ENCODE assay signal across 13 cellular contexts in genomic region chr15:39133201-39133600, GRCh38.
DNase-seq lines count a peak whose midpoint lies in the region; ATAC-seq and TF ChIP-seq lines count a peak whose summit lies in the region.
"Had no signal": no experiment of that assay in that cellular context is flagged by ENCODE, and none has a peak within 500 bp of the region (broad histone marks: within the 10 kb centered on the region; RNA-seq: fewer than 3 reads in every experiment).

No MANE protein-coding gene starts in this region.

- H3K9me3 Mint-ChIP-seq in CD14-positive monocyte = no peaks in the 10 kb centered on the region
- H3K9me3 Mint-ChIP-seq: activated CD4-positive, alpha-beta T cell treated with anti-CD3 and anti-CD28 coated beads, Interleukin-2, amount 10 ng/mL, durations not matched to agents 7 days and 5 days had no signal

- no peak for TF ChIP-seq CTCF in fibroblast of villous mesenchyme (IDR thresholded peaks at IDR 0.05; ENCODE audit: insufficient read depth, low read depth, low read length)
- no peak for TF ChIP-seq CTCF in CD14-positive monocyte (IDR thresholded peaks at IDR 0.05)

- no peaks in the 10 kb centered on the region for H3K36me3 Mint-ChIP-seq in CD14-positive monocyte
- H3K36me3 Mint-ChIP-seq: activated naive CD4-positive, alpha-beta T cell treated with anti-CD3 and anti-CD28 coated beads, Interleukin-2, amount 50 U/mL, for 72 hours had no signal

- no peak overlapping the region for H3K4me3 ChIP-seq in fibroblast of villous mesenchyme (ENCODE audit: low read depth, low read length)
- H3K4me3 ChIP-seq: SK-N-MC, stomach had no signal

- DNase-seq in H4 (ENCODE audit: low spot score) = peak; percentile 27
- peak; percentile 95 for DNase-seq in fibroblast of villous mesenchyme (ENCODE audit: low read depth)
- DNase-seq in stromal cell of bone marrow (ENCODE audit: low read depth) = peak; percentile 82
- DNase-seq in hepatic stellate cell (ENCODE audit: low spot score) = no peak
- no peak for DNase-seq in CD14-positive monocyte (ENCODE audit: low spot score)
- DNase-seq: activated CD4-positive, alpha-beta T cell treated with anti-CD3 and anti-CD28 coated beads, Interleukin-2, amount 10 ng/mL, durations not matched to agents 7 days and 5 days; islet precursor cell; stimulated activated CD4-positive, alpha-beta T cell treated with anti-CD3 and anti-CD28 coated beads, Interleukin-2, amount 100 ng/mL, for 48 hours; stomach had no signal

- H3K4me3 Mint-ChIP-seq in CD14-positive monocyte = no peak overlapping the region
- H3K4me3 Mint-ChIP-seq: activated CD4-positive, alpha-beta T cell treated with anti-CD3 and anti-CD28 coated beads, Interleukin-2, amount 10 ng/mL, durations not matched to agents 7 days and 5 days had no signal

- no peaks in the 10 kb centered on the region for H3K4me1 Mint-ChIP-seq in CD14-positive monocyte

- no peak overlapping the region for H3K27ac Mint-ChIP-seq in CD14-positive monocyte
- H3K27ac Mint-ChIP-seq: activated CD4-positive, alpha-beta T cell treated with anti-CD3 and anti-CD28 coated beads, Interleukin-2, amount 10 ng/mL, durations not matched to agents 7 days and 5 days; activated naive CD4-positive, alpha-beta T cell treated with anti-CD3 and anti-CD28 coated beads, Interleukin-2, amount 50 U/mL, for 72 hours had no signal

- intact Hi-C loops in CD14-positive monocyte (cut with micrococcal nuclease) = no loop called here

- ATAC-seq in SK-N-SH treated with all-trans-retinoic acid at 6 μM for 48 hours (peak; percentile 33; the same call in 2 of the 3 replicates), GM21515 (IDR thresholded peaks at IDR 0.05; ENCODE audit: unreplicated experiment) (no peak)
- ATAC-seq: activated naive CD4-positive, alpha-beta T cell treated with anti-CD3 and anti-CD28 coated beads, Interleukin-2, amount 50 U/mL, for 72 hours had no signal

- peaks cover 1 to 5% (median 2%) of the 10 kb centered on the region in 3 donors for H3K27me3 Mint-ChIP-seq in CD14-positive monocyte (ENCODE audit: low read depth in 3 of 3)

TF ChIP-seq in SK-N-SH treated with all-trans-retinoic acid at 6 μM for 48 hours, 23 proteins besides CTCF, POLR2A, EP300 and RAD21:
- no peak for TF ChIP-seq BACH2 (CRISPR knock-in tag; IDR thresholded peaks at IDR 0.05; ENCODE audit: borderline replicate concordance)
- TF ChIP-seq ZNF8 (CRISPR knock-in tag; IDR thresholded peaks at IDR 0.05) = no peak
- no peak for TF ChIP-seq RARB (CRISPR knock-in tag; IDR thresholded peaks at IDR 0.05)
- TF ChIP-seq, protein P1, sequence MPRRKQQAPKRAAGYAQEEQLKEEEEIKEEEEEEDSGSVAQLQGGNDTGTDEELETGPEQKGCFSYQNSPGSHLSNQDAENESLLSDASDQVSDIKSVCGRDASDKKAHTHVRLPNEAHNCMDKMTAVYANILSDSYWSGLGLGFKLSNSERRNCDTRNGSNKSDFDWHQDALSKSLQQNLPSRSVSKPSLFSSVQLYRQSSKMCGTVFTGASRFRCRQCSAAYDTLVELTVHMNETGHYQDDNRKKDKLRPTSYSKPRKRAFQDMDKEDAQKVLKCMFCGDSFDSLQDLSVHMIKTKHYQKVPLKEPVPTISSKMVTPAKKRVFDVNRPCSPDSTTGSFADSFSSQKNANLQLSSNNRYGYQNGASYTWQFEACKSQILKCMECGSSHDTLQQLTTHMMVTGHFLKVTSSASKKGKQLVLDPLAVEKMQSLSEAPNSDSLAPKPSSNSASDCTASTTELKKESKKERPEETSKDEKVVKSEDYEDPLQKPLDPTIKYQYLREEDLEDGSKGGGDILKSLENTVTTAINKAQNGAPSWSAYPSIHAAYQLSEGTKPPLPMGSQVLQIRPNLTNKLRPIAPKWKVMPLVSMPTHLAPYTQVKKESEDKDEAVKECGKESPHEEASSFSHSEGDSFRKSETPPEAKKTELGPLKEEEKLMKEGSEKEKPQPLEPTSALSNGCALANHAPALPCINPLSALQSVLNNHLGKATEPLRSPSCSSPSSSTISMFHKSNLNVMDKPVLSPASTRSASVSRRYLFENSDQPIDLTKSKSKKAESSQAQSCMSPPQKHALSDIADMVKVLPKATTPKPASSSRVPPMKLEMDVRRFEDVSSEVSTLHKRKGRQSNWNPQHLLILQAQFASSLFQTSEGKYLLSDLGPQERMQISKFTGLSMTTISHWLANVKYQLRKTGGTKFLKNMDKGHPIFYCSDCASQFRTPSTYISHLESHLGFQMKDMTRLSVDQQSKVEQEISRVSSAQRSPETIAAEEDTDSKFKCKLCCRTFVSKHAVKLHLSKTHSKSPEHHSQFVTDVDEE (CRISPR knock-in tag; IDR thresholded peaks at IDR 0.05) = no peak
- no peak for TF ChIP-seq GLIS3 (CRISPR knock-in tag; IDR thresholded peaks at IDR 0.05)
- TF ChIP-seq TCF4 (CRISPR knock-in tag; IDR thresholded peaks at IDR 0.05; ENCODE audit: borderline replicate concordance) = no peak
- no peak for TF ChIP-seq CSDC2 (CRISPR knock-in tag; IDR thresholded peaks at IDR 0.05)
- 0 out of 2 replicates have a peak, but pooled peaks have one; percentile 36 for TF ChIP-seq ZC3H10 (CRISPR knock-in tag; IDR thresholded peaks at IDR 0.05)
- no peak for TF ChIP-seq ZNF70 (CRISPR knock-in tag; IDR thresholded peaks at IDR 0.05)
- no peak for TF ChIP-seq ARNTL (CRISPR knock-in tag; IDR thresholded peaks at IDR 0.05; ENCODE audit: borderline replicate concordance, low read depth)
- no peak for TF ChIP-seq ZFP30 (CRISPR knock-in tag; IDR thresholded peaks at IDR 0.05)
- TF ChIP-seq ISL1 (CRISPR knock-in tag; IDR thresholded peaks at IDR 0.05) = 0 out of 2 replicates have a peak, but pooled peaks have one; percentile 29
- TF ChIP-seq, protein P2, sequence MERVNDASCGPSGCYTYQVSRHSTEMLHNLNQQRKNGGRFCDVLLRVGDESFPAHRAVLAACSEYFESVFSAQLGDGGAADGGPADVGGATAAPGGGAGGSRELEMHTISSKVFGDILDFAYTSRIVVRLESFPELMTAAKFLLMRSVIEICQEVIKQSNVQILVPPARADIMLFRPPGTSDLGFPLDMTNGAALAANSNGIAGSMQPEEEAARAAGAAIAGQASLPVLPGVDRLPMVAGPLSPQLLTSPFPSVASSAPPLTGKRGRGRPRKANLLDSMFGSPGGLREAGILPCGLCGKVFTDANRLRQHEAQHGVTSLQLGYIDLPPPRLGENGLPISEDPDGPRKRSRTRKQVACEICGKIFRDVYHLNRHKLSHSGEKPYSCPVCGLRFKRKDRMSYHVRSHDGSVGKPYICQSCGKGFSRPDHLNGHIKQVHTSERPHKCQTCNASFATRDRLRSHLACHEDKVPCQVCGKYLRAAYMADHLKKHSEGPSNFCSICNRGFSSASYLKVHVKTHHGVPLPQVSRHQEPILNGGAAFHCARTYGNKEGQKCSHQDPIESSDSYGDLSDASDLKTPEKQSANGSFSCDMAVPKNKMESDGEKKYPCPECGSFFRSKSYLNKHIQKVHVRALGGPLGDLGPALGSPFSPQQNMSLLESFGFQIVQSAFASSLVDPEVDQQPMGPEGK (CRISPR knock-in tag; IDR thresholded peaks at IDR 0.05; ENCODE audit: borderline replicate concordance) = no peak
- no peak for TF ChIP-seq CSRNP3 (CRISPR knock-in tag; IDR thresholded peaks at IDR 0.05)
- TF ChIP-seq, protein P3, sequence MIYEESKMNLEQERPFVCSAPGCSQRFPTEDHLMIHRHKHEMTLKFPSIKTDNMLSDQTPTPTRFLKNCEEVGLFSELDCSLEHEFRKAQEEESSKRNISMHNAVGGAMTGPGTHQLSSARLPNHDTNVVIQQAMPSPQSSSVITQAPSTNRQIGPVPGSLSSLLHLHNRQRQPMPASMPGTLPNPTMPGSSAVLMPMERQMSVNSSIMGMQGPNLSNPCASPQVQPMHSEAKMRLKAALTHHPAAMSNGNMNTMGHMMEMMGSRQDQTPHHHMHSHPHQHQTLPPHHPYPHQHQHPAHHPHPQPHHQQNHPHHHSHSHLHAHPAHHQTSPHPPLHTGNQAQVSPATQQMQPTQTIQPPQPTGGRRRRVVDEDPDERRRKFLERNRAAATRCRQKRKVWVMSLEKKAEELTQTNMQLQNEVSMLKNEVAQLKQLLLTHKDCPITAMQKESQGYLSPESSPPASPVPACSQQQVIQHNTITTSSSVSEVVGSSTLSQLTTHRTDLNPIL (CRISPR knock-in tag; IDR thresholded peaks at IDR 0.05; ENCODE audit: low read depth) = no peak
- TF ChIP-seq ZFP3 (CRISPR knock-in tag; IDR thresholded peaks at IDR 0.05) = no peak
- no peak for TF ChIP-seq SNAI2 (CRISPR knock-in tag; IDR thresholded peaks at IDR 0.05)

Comparison
In these comparisons a context has a peak if more than half of its experiments do, and no peak if none do; other contexts are left out.
1. DNase-seq: peak in H4 (single experiment), fibroblast of villous mesenchyme (single experiment) and stromal cell of bone marrow (single experiment); none in hepatic stellate cell (single experiment) and CD14-positive monocyte (single experiment).